Comparison of ENCODE assay signal across 7 cellular contexts in genomic region chr6:150025201-150025917, GRCh38. TPM values are rescaled to one million over a fixed set of nuclear protein-coding genes. Genes with fewer than 3 reads are reported as not detected.
A peak's percentile ranks its signal among the peaks of the same experiment; 100 is the strongest.
DNase-seq lines count a peak whose midpoint lies in the region; ATAC-seq, FAIRE-seq and TF ChIP-seq lines count a peak whose summit lies in the region.

Gene RAET1L (minus strand): TSS chr6:150025532. CDS start chr6:150025471, 61 bp downstream.

- H3K27ac ChIP-seq in foreskin keratinocyte: peak within 1 kb of the TSS; percentile 58

- no peaks in the 10 kb centered on the region for H3K9me3 ChIP-seq in skeletal muscle satellite cell (replicated peaks; ENCODE audit: low read length)

- peak within 1 kb of the TSS; percentile 62 for H3K4me3 ChIP-seq in skeletal muscle satellite cell (ENCODE audit: low read length)

- no peak within 1 kb of the TSS for H3K9ac ChIP-seq in skeletal muscle satellite cell (ENCODE audit: low read depth, low read length)

- H3K4me1 ChIP-seq in foreskin keratinocyte: peaks cover 7% of the 10 kb centered on the region
- peaks cover 7% of the 10 kb centered on the region for H3K4me1 ChIP-seq in skeletal muscle satellite cell (ENCODE audit: control insufficient read depth, insufficient read depth, low read length)

- H3K4me2 ChIP-seq in skeletal muscle satellite cell (ENCODE audit: low read length): peak within 1 kb of the TSS; percentile 86

- no peak for FAIRE-seq in H54 (lab: Jason Lieb, UNC)

- H3K27me3 ChIP-seq in foreskin keratinocyte (peaks cover 9% of the 10 kb centered on the region), skeletal muscle satellite cell (ENCODE audit: control insufficient read depth, insufficient read depth, low read length) (peaks cover 49% of the 10 kb centered on the region)

- DNase-seq in H54 (ENCODE audit: insufficient read length, low spot score): peak; percentile 64
- peak; percentile 87 for DNase-seq in SW480 (ENCODE audit: low spot score)
- peak; percentile 72 to 85 for DNase-seq in foreskin keratinocyte
- no peak for DNase-seq in NCI-H748 (lab: John Stamatoyannopoulos, UW; ENCODE audit: unreplicated experiment)
- no peak for DNase-seq in midbrain (lab: John Stamatoyannopoulos, UW)
- DNase-seq in NK-92 treated with Interleukin-12 subunit alpha and Interleukin-12 subunit beta, amount 100 ng/mL, for 24 hours (lab: John Stamatoyannopoulos, UW): no peak

- TF ChIP-seq CTCF in foreskin keratinocyte (conservative IDR thresholded peaks at IDR 0.05): no peak

- no peak for TF ChIP-seq POLR2A in H54 (IDR thresholded peaks at IDR 0.05; ENCODE audit: low read depth, low read length)

- peak; percentile 91 for ATAC-seq in foreskin keratinocyte

- no peaks in the 10 kb centered on the region for H3K36me3 ChIP-seq in skeletal muscle satellite cell (ENCODE audit: insufficient read depth, low read length)

RNA-seq across cellular contexts. Expression of gene RAET1L, which starts in this region (rescaled TPM):
- total RNA-seq in foreskin keratinocyte: 1.1 and 2.4 TPM in 2 replicates
- 1.4 and 1.9 TPM in 2 replicates for polyA plus RNA-seq in foreskin keratinocyte
- not detected in 2 replicates for total RNA-seq in skeletal muscle satellite cell (2012; rRNA removed)

Comparison
In these comparisons a context has a peak if more than half of its experiments do, and no peak if none do; other contexts are left out.
1. DNase-seq: peak in H54 (single experiment), SW480 (single experiment) and foreskin keratinocyte (2 of 2); none in NCI-H748 (single experiment), midbrain (single experiment) and NK-92 treated with Interleukin-12 subunit alpha and Interleukin-12 subunit beta, amount 100 ng/mL, for 24 hours (single experiment).